Comparison of ENCODE assay signal across 9 cellular contexts in the genomic region with DNA sequence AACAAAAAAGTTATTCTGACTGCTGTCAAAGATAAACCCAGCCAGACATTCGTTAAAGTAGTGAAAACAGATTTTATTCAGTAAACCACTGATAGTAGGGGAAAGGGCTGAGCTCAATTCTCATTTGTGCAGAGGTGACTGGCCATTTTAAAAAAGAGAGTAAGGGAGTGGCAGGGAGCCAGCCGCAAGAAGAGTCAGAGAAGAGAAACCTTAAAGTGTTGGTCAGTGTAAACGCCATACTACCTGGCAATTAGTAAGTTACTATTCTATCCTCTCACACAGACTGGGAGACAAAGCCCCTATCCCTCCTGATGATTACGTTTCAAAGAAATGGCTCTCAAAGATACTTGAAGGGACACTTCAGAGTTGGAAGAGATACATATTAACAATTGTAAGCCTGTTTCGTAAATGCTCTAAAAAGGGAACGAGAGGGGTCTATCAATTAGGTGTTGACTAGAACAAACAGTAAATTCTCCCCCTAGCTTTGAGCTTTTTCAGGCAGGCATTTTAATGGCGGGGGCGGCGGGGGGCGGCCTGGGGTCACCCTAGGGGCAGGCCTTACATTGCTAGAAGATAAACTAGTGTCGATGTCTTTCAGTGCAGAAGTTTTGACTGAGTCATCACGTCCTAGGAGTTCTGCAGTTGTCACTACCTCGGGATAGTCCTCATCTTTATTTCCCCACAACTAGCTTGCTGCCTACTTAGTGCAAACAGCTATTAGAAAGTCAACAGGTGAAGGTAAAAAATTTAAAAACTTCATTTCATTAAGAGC.
DNase-seq lines count a peak whose midpoint lies in the region; ATAC-seq and TF ChIP-seq lines count a peak whose summit lies in the region.
"Had no signal": no experiment of that assay in that cellular context is flagged by ENCODE, and none has a peak within 500 bp of the region (broad histone marks: within the 10 kb centered on the region; RNA-seq: fewer than 3 reads in every experiment).

No MANE protein-coding gene starts in this region.

- H3K36me3 ChIP-seq in SK-N-MC (ENCODE audit: insufficient read depth, low read length), result peaks cover 13% of the 10 kb centered on the region
- H3K36me3 ChIP-seq: vagina had no signal

- no peaks in the 10 kb centered on the region for H3K9me3 ChIP-seq in SK-N-MC (ENCODE audit: low read depth, low read length)
- H3K9me3 ChIP-seq: vagina had no signal

- no peaks in the 10 kb centered on the region for H3K27me3 Mint-ChIP-seq in activated T-cell treated with anti-CD3 and anti-CD28 coated beads, Interleukin-2, amount 50 U/mL, for 24 hours
- H3K27me3 Mint-ChIP-seq in stimulated activated memory B cell treated with anti-CD40 and anti-IgM and Interleukin-4, amounts not matched to agents 10 μg/mL and 1 μg/mL and 100 μg/mL, for 72 hours, result no peaks in the 10 kb centered on the region

- H3K4me3 Mint-ChIP-seq in activated T-cell treated with anti-CD3 and anti-CD28 coated beads, Interleukin-2, amount 50 U/mL, for 24 hours, result peak overlapping the region; percentile 100
- peak overlapping the region; percentile 99 for H3K4me3 Mint-ChIP-seq in stimulated activated memory B cell treated with anti-CD40 and anti-IgM and Interleukin-4, amounts not matched to agents 10 μg/mL and 1 μg/mL and 100 μg/mL, for 72 hours

- peak overlapping the region; percentile 58 for H3K27ac Mint-ChIP-seq in activated T-cell treated with anti-CD3 and anti-CD28 coated beads, Interleukin-2, amount 50 U/mL, for 24 hours
- H3K27ac Mint-ChIP-seq in stimulated activated memory B cell treated with anti-CD40 and anti-IgM and Interleukin-4, amounts not matched to agents 10 μg/mL and 1 μg/mL and 100 μg/mL, for 72 hours, result peak overlapping the region; percentile 23

- peaks cover 52% of the 10 kb centered on the region for H3K4me1 Mint-ChIP-seq in activated T-cell treated with anti-CD3 and anti-CD28 coated beads, Interleukin-2, amount 50 U/mL, for 24 hours (ENCODE audit: low read depth)
- peaks cover 31% of the 10 kb centered on the region for H3K4me1 Mint-ChIP-seq in stimulated activated memory B cell treated with anti-CD40 and anti-IgM and Interleukin-4, amounts not matched to agents 10 μg/mL and 1 μg/mL and 100 μg/mL, for 72 hours

- DNase-seq in activated T-cell treated with anti-CD3 and anti-CD28 coated beads, Interleukin-2, amount 50 U/mL, for 24 hours, result no peak
- DNase-seq in activated T-cell treated with anti-CD3 and anti-CD28 coated beads, Interleukin-2, amount 50 U/mL, for 48 hours, result no peak
- DNase-seq in SK-N-MC (ENCODE audit: low read depth, low spot score), result no peak
- DNase-seq in fibroblast of mammary gland (ENCODE audit: low read depth), result peak; percentile 58
- no peak for DNase-seq in NCI-H69 (lab: John Stamatoyannopoulos, UW)
- no peak for DNase-seq in activated CD4-positive, alpha-beta T cell treated with anti-CD3 and anti-CD28 coated beads for 4 hours

- H3K27ac ChIP-seq in SK-N-MC, result 0 out of 2 replicates have a peak overlapping the region, but pooled peaks have one; percentile 16
- H3K27ac ChIP-seq: vagina had no signal

- no peak for ATAC-seq in stimulated activated memory B cell treated with anti-CD40 and anti-IgM and Interleukin-4, amounts not matched to agents 10 μg/mL and 1 μg/mL and 100 μg/mL, for 72 hours
- ATAC-seq in GM18861 (IDR thresholded peaks at IDR 0.05; ENCODE audit: unreplicated experiment), result no peak

- H3K9ac ChIP-seq in SK-N-MC (ENCODE audit: insufficient read length), result peak overlapping the region; percentile 85

- no peak for TF ChIP-seq CTCF in fibroblast of mammary gland (conservative IDR thresholded peaks at IDR 0.05; ENCODE audit: control insufficient read depth, insufficient read depth, low read depth, low read length)

- peaks cover 45% of the 10 kb centered on the region for H3K36me3 Mint-ChIP-seq in activated T-cell treated with anti-CD3 and anti-CD28 coated beads, Interleukin-2, amount 50 U/mL, for 24 hours (ENCODE audit: low read depth)
- no peaks in the 10 kb centered on the region for H3K36me3 Mint-ChIP-seq in stimulated activated memory B cell treated with anti-CD40 and anti-IgM and Interleukin-4, amounts not matched to agents 10 μg/mL and 1 μg/mL and 100 μg/mL, for 72 hours

- H3K4me3 ChIP-seq in SK-N-MC, result peak overlapping the region; percentile 91
- peak overlapping the region; percentile 96 for H3K4me3 ChIP-seq in fibroblast of mammary gland (ENCODE audit: control insufficient read depth, low read depth, low read length)

- H3K9me3 Mint-ChIP-seq in activated T-cell treated with anti-CD3 and anti-CD28 coated beads, Interleukin-2, amount 50 U/mL, for 24 hours, result no peaks in the 10 kb centered on the region
- H3K9me3 Mint-ChIP-seq in stimulated activated memory B cell treated with anti-CD40 and anti-IgM and Interleukin-4, amounts not matched to agents 10 μg/mL and 1 μg/mL and 100 μg/mL, for 72 hours, result no peaks in the 10 kb centered on the region
